ENCODE assay signal across 15 cellular contexts in genomic region chr5:123976393-123977029, GRCh38.
DNase-seq lines count a peak whose midpoint lies in the region; ATAC-seq lines count a peak whose summit lies in the region.
"Had no signal": no experiment of that assay in that cellular context is flagged by ENCODE, and none has a peak within 500 bp of the region (broad histone marks: within the 10 kb centered on the region; RNA-seq: fewer than 3 reads in every experiment).

No MANE protein-coding gene starts in this region.

- no peaks in the 10 kb centered on the region for H3K27me3 ChIP-seq in CD4-positive, alpha-beta memory T cell (ENCODE audit: insufficient read depth, low read length)

- no peak overlapping the region for H3K27ac Mint-ChIP-seq in CD4-positive, alpha-beta memory T cell
- H3K27ac Mint-ChIP-seq: stimulated activated naive CD8-positive, alpha-beta T cell treated with anti-CD3 and anti-CD28 coated beads, Interleukin-15, amount 100 ng/mL, for 72 hours had no signal

- DNase-seq in renal cortical epithelial cell (ENCODE audit: low read depth) (peak; percentile 28), DMS114 treated with DMSO at 0.1 percent for 48 hours (lab: John Stamatoyannopoulos, UW; ENCODE audit: unreplicated experiment) (no peak), UCSD-AML1 (lab: John Stamatoyannopoulos, UW; ENCODE audit: unreplicated experiment) (no peak)
- DNase-seq in CD4-positive, alpha-beta memory T cell, result no peak
- DNase-seq: activated CD8-positive, alpha-beta memory T cell treated with anti-CD3 and anti-CD28 coated beads for 24 hours; activated naive CD4-positive, alpha-beta T cell treated with anti-CD3 and anti-CD28 coated beads, Interleukin-2, amount 50 U/mL, for 16 hours; COR-L47; NCI-H2081 treated with DMSO at 0.1 percent for 48 hours; stimulated activated CD4-positive, alpha-beta T cell treated with anti-CD3 and anti-CD28 coated beads, Interleukin-2, amount 100 ng/mL, for 48 hours; stimulated activated naive CD8-positive, alpha-beta T cell treated with anti-CD3 and anti-CD28 coated beads, Interleukin-15, amount 100 ng/mL, for 72 hours had no signal

- no peaks in the 10 kb centered on the region for H3K4me1 Mint-ChIP-seq in CD4-positive, alpha-beta memory T cell
- H3K4me1 Mint-ChIP-seq: central memory CD8-positive, alpha-beta T cell; stimulated activated naive CD8-positive, alpha-beta T cell treated with anti-CD3 and anti-CD28 coated beads, Interleukin-15, amount 100 ng/mL, for 72 hours had no signal

- H3K9me3 ChIP-seq in CD4-positive, alpha-beta memory T cell (ENCODE audit: control insufficient read depth in 1 of 2, low read length in 2 of 2), result no peaks in the 10 kb centered on the region

- H3K4me3 Mint-ChIP-seq in CD4-positive, alpha-beta memory T cell, result no peak overlapping the region
- H3K4me3 Mint-ChIP-seq: central memory CD8-positive, alpha-beta T cell; stimulated activated naive CD8-positive, alpha-beta T cell treated with anti-CD3 and anti-CD28 coated beads, Interleukin-15, amount 100 ng/mL, for 72 hours had no signal

- no peaks in the 10 kb centered on the region for H3K4me1 ChIP-seq in CD4-positive, alpha-beta memory T cell (ENCODE audit: insufficient read depth, low read length)

- intact Hi-C loops in CD4-positive, alpha-beta memory T cell (cut with micrococcal nuclease), result no loop called here

- H3K36me3 ChIP-seq in CD4-positive, alpha-beta memory T cell (ENCODE audit: insufficient read depth, low read length), result no peaks in the 10 kb centered on the region

- peak; percentile 78 for ATAC-seq in GM19043 (IDR thresholded peaks at IDR 0.05; ENCODE audit: low read depth, unreplicated experiment)
- ATAC-seq in HG02678 (IDR thresholded peaks at IDR 0.05; ENCODE audit: unreplicated experiment), result peak; percentile 65
- ATAC-seq in HG03558 (IDR thresholded peaks at IDR 0.05; ENCODE audit: extremely low read depth, unreplicated experiment), result peak; percentile 57
- ATAC-seq: K562; stimulated activated naive CD8-positive, alpha-beta T cell treated with anti-CD3 and anti-CD28 coated beads, Interleukin-15, amount 100 ng/mL, for 72 hours had no signal

- no peaks in the 10 kb centered on the region for H3K27me3 Mint-ChIP-seq in CD4-positive, alpha-beta memory T cell
- H3K27me3 Mint-ChIP-seq: central memory CD8-positive, alpha-beta T cell; stimulated activated naive CD8-positive, alpha-beta T cell treated with anti-CD3 and anti-CD28 coated beads, Interleukin-15, amount 100 ng/mL, for 72 hours had no signal

- H3K4me3 ChIP-seq in CD4-positive, alpha-beta memory T cell (ENCODE audit: low read length in 2 of 2), result no peak overlapping the region
- H3K4me3 ChIP-seq: K562 had no signal

- H3K9me3 Mint-ChIP-seq in CD4-positive, alpha-beta memory T cell, result peaks cover 0 to 11% (median 6%) of the 10 kb centered on the region in 8 donors

- CTCF ChIA-PET in CD4-positive, alpha-beta memory T cell (lab: Charles Lee; ENCODE audit: partially characterized antibody), result no interaction called here

- H3K27ac ChIP-seq in CD4-positive, alpha-beta memory T cell (ENCODE audit: low read depth, low read length), result no peak overlapping the region

- POLR2A ChIA-PET in CD4-positive, alpha-beta memory T cell (lab: Charles Lee; ENCODE audit: partially characterized antibody), result no interaction called here

- H3K36me3 Mint-ChIP-seq in CD4-positive, alpha-beta memory T cell, result no peaks in the 10 kb centered on the region
